1 cellular context compared by ENCODE assay signal in genomic region chr2:170715062-170715931, GRCh38.
TF ChIP-seq lines count a peak whose summit lies in the region.

SP5 (plus strand) TSS chr2:170715337; CDS start chr2:170715513, 176 bp downstream.

TF ChIP-seq in HepG2, 621 proteins besides CTCF, POLR2A, EP300 and RAD21 (continued from another document and continues in another):
- TF ChIP-seq, protein P1, sequence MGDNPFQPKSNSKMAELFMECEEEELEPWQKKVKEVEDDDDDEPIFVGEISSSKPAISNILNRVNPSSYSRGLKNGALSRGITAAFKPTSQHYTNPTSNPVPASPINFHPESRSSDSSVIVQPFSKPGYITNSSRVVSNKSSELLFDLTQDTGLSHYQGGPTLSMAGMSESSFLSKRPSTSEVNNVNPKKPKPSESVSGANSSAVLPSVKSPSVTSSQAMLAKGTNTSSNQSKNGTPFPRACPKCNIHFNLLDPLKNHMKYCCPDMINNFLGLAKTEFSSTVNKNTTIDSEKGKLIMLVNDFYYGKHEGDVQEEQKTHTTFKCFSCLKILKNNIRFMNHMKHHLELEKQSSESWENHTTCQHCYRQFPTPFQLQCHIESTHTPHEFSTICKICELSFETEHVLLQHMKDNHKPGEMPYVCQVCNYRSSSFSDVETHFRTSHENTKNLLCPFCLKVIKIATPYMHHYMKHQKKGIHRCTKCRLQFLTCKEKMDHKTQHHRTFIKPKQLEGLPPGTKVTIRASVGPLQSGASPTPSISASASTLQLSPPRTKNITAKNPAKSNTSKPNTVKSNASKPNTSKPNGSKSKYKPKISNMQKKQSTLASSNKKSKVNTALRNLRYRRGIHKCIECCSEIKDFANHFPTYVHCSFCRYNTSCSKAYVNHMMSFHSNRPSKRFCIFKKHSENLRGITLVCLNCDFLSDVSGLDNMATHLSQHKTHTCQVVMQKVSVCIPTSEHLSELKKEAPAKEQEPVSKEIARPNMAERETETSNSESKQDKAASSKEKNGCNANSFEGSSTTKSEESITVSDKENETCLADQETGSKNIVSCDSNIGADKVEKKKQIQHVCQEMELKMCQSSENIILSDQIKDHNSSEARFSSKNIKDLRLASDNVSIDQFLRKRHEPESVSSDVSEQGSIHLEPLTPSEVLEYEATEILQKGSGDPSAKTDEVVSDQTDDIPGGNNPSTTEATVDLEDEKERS (CRISPR knock-in tag; IDR thresholded peaks at IDR 0.05): peak; percentile 6; the same call in 1 of the 2 replicates
- TF ChIP-seq U2AF1 (optimal IDR thresholded peaks at IDR 0.05; ENCODE audit: low read depth, low read length) (peak; percentile 54), CHCHD3 (CRISPR knock-in tag; IDR thresholded peaks at IDR 0.05) (peak; percentile 97), ZFP36L1 (CRISPR knock-in tag; IDR thresholded peaks at IDR 0.05) (peak; percentile 93; the same call in 1 of the 2 replicates), ZMYM3 (CRISPR knock-in tag; IDR thresholded peaks at IDR 0.05) (no peak; the same call in 1 of the 2 replicates), THAP11 (CRISPR knock-in tag; IDR thresholded peaks at IDR 0.05) (no peak; the same call in none of the 2 replicates), ZNF326 (CRISPR knock-in tag; IDR thresholded peaks at IDR 0.05; ENCODE audit: borderline replicate concordance) (no peak), KLF12 (CRISPR knock-in tag; IDR thresholded peaks at IDR 0.05; ENCODE audit: borderline replicate concordance) (peak; percentile 77; the same call in 1 of the 2 replicates), ZNF33A (CRISPR knock-in tag; IDR thresholded peaks at IDR 0.05; ENCODE audit: borderline replicate concordance) (peak; percentile 86; the same call in 1 of the 2 replicates), ZNF558 (CRISPR knock-in tag; IDR thresholded peaks at IDR 0.05; ENCODE audit: borderline replicate concordance) (peak; percentile 86; the same call in 1 of the 2 replicates), ZNF431 (CRISPR knock-in tag; IDR thresholded peaks at IDR 0.05; ENCODE audit: borderline replicate concordance, low read depth) (peak; percentile 41; the same call in 1 of the 2 replicates), ZNF839 (CRISPR knock-in tag; IDR thresholded peaks at IDR 0.05; ENCODE audit: borderline replicate concordance) (0 out of 2 replicates have a peak, but pooled peaks have one; percentile 90), ZBTB39 (CRISPR knock-in tag; IDR thresholded peaks at IDR 0.05) (peak; percentile 77; the same call in 1 of the 2 replicates), ZNF770 (CRISPR knock-in tag; IDR thresholded peaks at IDR 0.05) (peak; percentile 53; the same call in 1 of the 2 replicates), ZBTB7A (CRISPR knock-in tag; IDR thresholded peaks at IDR 0.05) (peak; percentile 50; the same call in 1 of the 2 replicates), KMT2B (CRISPR knock-in tag; IDR thresholded peaks at IDR 0.05) (no peak), ZNF703 (CRISPR knock-in tag; IDR thresholded peaks at IDR 0.05; ENCODE audit: borderline replicate concordance) (peak; percentile 100), ZNF766 (CRISPR knock-in tag; IDR thresholded peaks at IDR 0.05; ENCODE audit: borderline replicate concordance) (peak; percentile 90), MAZ (IDR thresholded peaks at IDR 0.05; ENCODE audit: borderline replicate concordance, low read depth, low read length) (peak; percentile 78; the same call in 1 of the 2 replicates), MAZ (CRISPR knock-in tag; IDR thresholded peaks at IDR 0.05; ENCODE audit: low read depth) (peak; percentile 88), GZF1 (CRISPR knock-in tag; IDR thresholded peaks at IDR 0.05) (no peak; the same call in 1 of the 2 replicates), NR3C1 (CRISPR knock-in tag; IDR thresholded peaks at IDR 0.05) (no peak), MEIS1 (CRISPR knock-in tag; IDR thresholded peaks at IDR 0.05; ENCODE audit: borderline replicate concordance) (no peak; the same call in 1 of the 2 replicates), PPARG (CRISPR knock-in tag; conservative IDR thresholded peaks at IDR 0.05) (peak; percentile 67), MED8 (CRISPR knock-in tag; IDR thresholded peaks at IDR 0.05; ENCODE audit: insufficient replicate concordance) (peak; percentile 95), ZNF572 (CRISPR knock-in tag; IDR thresholded peaks at IDR 0.05) (no peak), CENPT (CRISPR knock-in tag; IDR thresholded peaks at IDR 0.05; ENCODE audit: low read depth) (peak; percentile 71), ZNF570 (CRISPR knock-in tag; IDR thresholded peaks at IDR 0.05; ENCODE audit: borderline replicate concordance) (no peak; the same call in 1 of the 2 replicates), ZNF225 (CRISPR knock-in tag; IDR thresholded peaks at IDR 0.05) (peak; percentile 98), POGZ (CRISPR knock-in tag; IDR thresholded peaks at IDR 0.05) (no peak; the same call in 1 of the 2 replicates), BCL6 (CRISPR knock-in tag; IDR thresholded peaks at IDR 0.05) (peak; percentile 95; the same call in 1 of the 2 replicates), KLF6 (CRISPR knock-in tag; IDR thresholded peaks at IDR 0.05) (peak; percentile 92)
- TF ChIP-seq, protein P2, sequence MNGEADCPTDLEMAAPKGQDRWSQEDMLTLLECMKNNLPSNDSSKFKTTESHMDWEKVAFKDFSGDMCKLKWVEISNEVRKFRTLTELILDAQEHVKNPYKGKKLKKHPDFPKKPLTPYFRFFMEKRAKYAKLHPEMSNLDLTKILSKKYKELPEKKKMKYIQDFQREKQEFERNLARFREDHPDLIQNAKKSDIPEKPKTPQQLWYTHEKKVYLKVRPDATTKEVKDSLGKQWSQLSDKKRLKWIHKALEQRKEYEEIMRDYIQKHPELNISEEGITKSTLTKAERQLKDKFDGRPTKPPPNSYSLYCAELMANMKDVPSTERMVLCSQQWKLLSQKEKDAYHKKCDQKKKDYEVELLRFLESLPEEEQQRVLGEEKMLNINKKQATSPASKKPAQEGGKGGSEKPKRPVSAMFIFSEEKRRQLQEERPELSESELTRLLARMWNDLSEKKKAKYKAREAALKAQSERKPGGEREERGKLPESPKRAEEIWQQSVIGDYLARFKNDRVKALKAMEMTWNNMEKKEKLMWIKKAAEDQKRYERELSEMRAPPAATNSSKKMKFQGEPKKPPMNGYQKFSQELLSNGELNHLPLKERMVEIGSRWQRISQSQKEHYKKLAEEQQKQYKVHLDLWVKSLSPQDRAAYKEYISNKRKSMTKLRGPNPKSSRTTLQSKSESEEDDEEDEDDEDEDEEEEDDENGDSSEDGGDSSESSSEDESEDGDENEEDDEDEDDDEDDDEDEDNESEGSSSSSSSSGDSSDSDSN (CRISPR knock-in tag; IDR thresholded peaks at IDR 0.05): peak; percentile 97
- TF ChIP-seq, protein P3, sequence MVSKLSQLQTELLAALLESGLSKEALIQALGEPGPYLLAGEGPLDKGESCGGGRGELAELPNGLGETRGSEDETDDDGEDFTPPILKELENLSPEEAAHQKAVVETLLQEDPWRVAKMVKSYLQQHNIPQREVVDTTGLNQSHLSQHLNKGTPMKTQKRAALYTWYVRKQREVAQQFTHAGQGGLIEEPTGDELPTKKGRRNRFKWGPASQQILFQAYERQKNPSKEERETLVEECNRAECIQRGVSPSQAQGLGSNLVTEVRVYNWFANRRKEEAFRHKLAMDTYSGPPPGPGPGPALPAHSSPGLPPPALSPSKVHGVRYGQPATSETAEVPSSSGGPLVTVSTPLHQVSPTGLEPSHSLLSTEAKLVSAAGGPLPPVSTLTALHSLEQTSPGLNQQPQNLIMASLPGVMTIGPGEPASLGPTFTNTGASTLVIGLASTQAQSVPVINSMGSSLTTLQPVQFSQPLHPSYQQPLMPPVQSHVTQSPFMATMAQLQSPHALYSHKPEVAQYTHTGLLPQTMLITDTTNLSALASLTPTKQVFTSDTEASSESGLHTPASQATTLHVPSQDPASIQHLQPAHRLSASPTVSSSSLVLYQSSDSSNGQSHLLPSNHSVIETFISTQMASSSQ (IDR thresholded peaks at IDR 0.05; ENCODE audit: low read depth): peak; percentile 76
- TF ChIP-seq, protein P3 (CRISPR knock-in tag; IDR thresholded peaks at IDR 0.05; ENCODE audit: borderline replicate concordance): peak; percentile 91
- TF ChIP-seq, protein P4, sequence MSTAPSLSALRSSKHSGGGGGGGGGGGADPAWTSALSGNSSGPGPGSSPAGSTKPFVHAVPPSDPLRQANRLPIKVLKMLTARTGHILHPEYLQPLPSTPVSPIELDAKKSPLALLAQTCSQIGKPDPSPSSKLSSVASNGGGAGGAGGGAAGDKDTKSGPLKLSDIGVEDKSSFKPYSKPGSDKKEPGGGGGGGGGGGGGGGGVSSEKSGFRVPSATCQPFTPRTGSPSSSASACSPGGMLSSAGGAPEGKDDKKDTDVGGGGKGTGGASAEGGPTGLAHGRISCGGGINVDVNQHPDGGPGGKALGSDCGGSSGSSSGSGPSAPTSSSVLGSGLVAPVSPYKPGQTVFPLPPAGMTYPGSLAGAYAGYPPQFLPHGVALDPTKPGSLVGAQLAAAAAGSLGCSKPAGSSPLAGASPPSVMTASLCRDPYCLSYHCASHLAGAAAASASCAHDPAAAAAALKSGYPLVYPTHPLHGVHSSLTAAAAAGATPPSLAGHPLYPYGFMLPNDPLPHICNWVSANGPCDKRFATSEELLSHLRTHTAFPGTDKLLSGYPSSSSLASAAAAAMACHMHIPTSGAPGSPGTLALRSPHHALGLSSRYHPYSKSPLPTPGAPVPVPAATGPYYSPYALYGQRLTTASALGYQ (CRISPR knock-in tag; IDR thresholded peaks at IDR 0.05): peak; percentile 96
- TF ChIP-seq, protein P5, sequence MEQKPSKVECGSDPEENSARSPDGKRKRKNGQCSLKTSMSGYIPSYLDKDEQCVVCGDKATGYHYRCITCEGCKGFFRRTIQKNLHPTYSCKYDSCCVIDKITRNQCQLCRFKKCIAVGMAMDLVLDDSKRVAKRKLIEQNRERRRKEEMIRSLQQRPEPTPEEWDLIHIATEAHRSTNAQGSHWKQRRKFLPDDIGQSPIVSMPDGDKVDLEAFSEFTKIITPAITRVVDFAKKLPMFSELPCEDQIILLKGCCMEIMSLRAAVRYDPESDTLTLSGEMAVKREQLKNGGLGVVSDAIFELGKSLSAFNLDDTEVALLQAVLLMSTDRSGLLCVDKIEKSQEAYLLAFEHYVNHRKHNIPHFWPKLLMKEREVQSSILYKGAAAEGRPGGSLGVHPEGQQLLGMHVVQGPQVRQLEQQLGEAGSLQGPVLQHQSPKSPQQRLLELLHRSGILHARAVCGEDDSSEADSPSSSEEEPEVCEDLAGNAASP (CRISPR knock-in tag; IDR thresholded peaks at IDR 0.05; ENCODE audit: borderline replicate concordance): no peak; the same call in 1 of the 2 replicates
- TF ChIP-seq, protein P6, sequence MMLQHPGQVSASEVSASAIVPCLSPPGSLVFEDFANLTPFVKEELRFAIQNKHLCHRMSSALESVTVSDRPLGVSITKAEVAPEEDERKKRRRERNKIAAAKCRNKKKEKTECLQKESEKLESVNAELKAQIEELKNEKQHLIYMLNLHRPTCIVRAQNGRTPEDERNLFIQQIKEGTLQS (CRISPR knock-in tag; IDR thresholded peaks at IDR 0.05): peak; percentile 53; the same call in 1 of the 2 replicates
